ENCODE assay signal across 13 cellular contexts in the genomic region with DNA sequence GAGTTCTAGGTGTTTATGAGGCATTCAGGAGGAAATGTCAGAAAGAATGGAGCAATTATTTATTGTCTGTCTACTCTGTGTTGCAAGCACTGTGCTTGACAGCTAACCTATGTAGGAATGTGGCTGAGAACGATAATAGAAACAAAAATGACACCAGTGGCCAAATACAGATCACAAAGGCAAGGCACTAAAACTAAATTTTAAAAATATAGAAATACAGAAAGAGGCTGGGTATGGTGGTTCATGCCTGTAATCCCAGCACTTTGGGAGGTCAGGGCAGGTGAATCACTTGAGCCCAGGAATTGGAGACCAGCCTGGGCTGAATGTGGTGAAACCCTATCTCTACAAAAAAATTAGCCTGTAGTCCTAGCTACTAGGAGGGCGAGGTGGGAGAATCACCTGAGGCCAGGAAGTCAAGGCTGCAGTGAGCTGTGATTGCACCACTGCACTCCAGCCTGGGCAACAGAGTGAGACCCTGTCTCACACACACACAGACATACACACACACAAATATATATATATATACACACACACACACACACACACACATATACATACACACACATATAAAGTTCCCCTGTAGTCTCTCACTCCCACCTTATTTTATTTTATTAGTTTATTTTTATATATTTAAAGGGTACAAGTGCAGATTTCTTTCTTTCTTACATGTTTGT. TPM values are rescaled to one million over a fixed set of nuclear protein-coding genes. Genes with fewer than 3 reads are reported as not detected.
DNase-seq lines count a peak whose midpoint lies in the region; ATAC-seq and TF ChIP-seq lines count a peak whose summit lies in the region.
"Had no signal": no experiment of that assay in that cellular context is flagged by ENCODE, and none has a peak within 500 bp of the region (broad histone marks: within the 10 kb centered on the region; RNA-seq: fewer than 3 reads in every experiment).

No MANE protein-coding gene starts in this region.

- H3K27me3 ChIP-seq in SK-N-SH (ENCODE audit: insufficient read depth) (no peaks in the 10 kb centered on the region), mammary epithelial cell (ENCODE audit: insufficient read depth, low read length) (no peaks in the 10 kb centered on the region), upper lobe of left lung (no peaks in the 10 kb centered on the region)

- TF ChIP-seq CTCF in SK-N-SH (IDR thresholded peaks at IDR 0.05) = no peak
- TF ChIP-seq CTCF in mammary epithelial cell (conservative IDR thresholded peaks at IDR 0.05 in 1 of 2, IDR thresholded peaks at IDR 0.05 in 1 of 2; ENCODE audit: extremely low read depth in 1 of 2, insufficient read depth in 1 of 2, low read depth in 1 of 2, low read length in 2 of 2) = no peak
- TF ChIP-seq CTCF in upper lobe of left lung (IDR thresholded peaks at IDR 0.05) = no peak

- intact Hi-C loops in mammary epithelial cell (cut with micrococcal nuclease) = no loop called here

- dilution Hi-C loops in mammary epithelial cell (cut with HindIII; ENCODE audit: low sequenced_read_pairs) = no loop called here

- no peaks in the 10 kb centered on the region for H3K9me2 ChIP-seq in SK-N-SH

- no peaks in the 10 kb centered on the region for H3K9me3 ChIP-seq in SK-N-SH
- H3K9me3 ChIP-seq in mammary epithelial cell (replicated peaks; ENCODE audit: insufficient read depth, low read length) = no peaks in the 10 kb centered on the region
- H3K9me3 ChIP-seq in upper lobe of left lung = no peaks in the 10 kb centered on the region

- CTCF ChIA-PET in SK-N-SH (lab: Yijun Ruan, JAX) = no interaction called here
- CTCF ChIA-PET in mammary epithelial cell (lab: Charles Lee; ENCODE audit: low non-redundant PET) = no interaction called here

- H3K4me2 ChIP-seq in SK-N-SH = no peak overlapping the region
- peak overlapping the region; percentile 66 for H3K4me2 ChIP-seq in mammary epithelial cell (ENCODE audit: insufficient read depth, low read depth, low read length)

- H3K27ac ChIP-seq in SK-N-SH (ENCODE audit: low read depth in 2 of 2, low read length in 1 of 2) (no peak overlapping the region), mammary epithelial cell (ENCODE audit: insufficient read depth, low read depth, low read length) (peak overlapping the region; percentile 53), upper lobe of left lung (peak overlapping the region in 3 of 4 donors; percentile 12 to 31 (median 27))

- TF ChIP-seq RAD21 in SK-N-SH (IDR thresholded peaks at IDR 0.05; ENCODE audit: low read length) = no peak

- in situ Hi-C loops in mammary epithelial cell (cut with MboI; ENCODE audit: low sequenced_read_pairs in 2 of 2) = no loop called here

- TF ChIP-seq EP300 in SK-N-SH (IDR thresholded peaks at IDR 0.05; ENCODE audit: borderline replicate concordance in 1 of 2, low read depth in 1 of 2, low read length in 1 of 2) (no peak), upper lobe of left lung (IDR thresholded peaks at IDR 0.05) (no peak)

- H3K9ac ChIP-seq in SK-N-SH (no peak overlapping the region), mammary epithelial cell (ENCODE audit: insufficient read depth, low read length) (peak overlapping the region; percentile 10)

- H4K20me1 ChIP-seq in SK-N-SH (ENCODE audit: insufficient read depth) = peaks cover 17% of the 10 kb centered on the region
- no peaks in the 10 kb centered on the region for H4K20me1 ChIP-seq in mammary epithelial cell (ENCODE audit: insufficient read depth, low read length)

- ATAC-seq in SK-N-SH treated with all-trans-retinoic acid at 6 μM for 48 hours = no peak
- ATAC-seq in left lobe of liver = peak; percentile 35
- ATAC-seq in upper lobe of left lung (ENCODE audit: low FRiP score in 2 of 2) = no peak

- H3K79me2 ChIP-seq in SK-N-SH (ENCODE audit: insufficient read depth) = peaks cover 95% of the 10 kb centered on the region
- peaks cover 89% of the 10 kb centered on the region for H3K79me2 ChIP-seq in mammary epithelial cell (ENCODE audit: insufficient read depth, low read length)

- no TSS peak for BruUV-seq in mammary epithelial cell (replicated peaks; lab: Mats Ljungman, UMichigan)

- peaks cover 0 to 15% of the 10 kb centered on the region in 2 experiments; a peak in 2 of 4 replicates for H3K4me1 ChIP-seq in SK-N-SH (ENCODE audit: control insufficient read depth in 1 of 2, insufficient read depth in 2 of 2, low read depth in 1 of 2, low read length in 1 of 2)
- H3K4me1 ChIP-seq in mammary epithelial cell (ENCODE audit: insufficient read depth, low read length) = peaks cover 50% of the 10 kb centered on the region
- peaks cover 9 to 40% (median 23%) of the 10 kb centered on the region in 4 donors for H3K4me1 ChIP-seq in upper lobe of left lung

- no peak overlapping the region for H3K4me3 ChIP-seq in SK-N-SH (ENCODE audit: low read depth in 2 of 2, low read length in 1 of 2)
- peak overlapping the region in 1 of 3 experiments; percentile 16 for H3K4me3 ChIP-seq in mammary epithelial cell (replicated peaks in 1 of 3; ENCODE audit: insufficient read depth in 1 of 3, low read depth in 2 of 3, low read length in 3 of 3)
- H3K4me3 ChIP-seq in upper lobe of left lung = no peak overlapping the region

- POLR2A ChIA-PET in SK-N-SH (lab: Yijun Ruan, JAX) = no interaction called here

- no peaks in the 10 kb centered on the region for H3K36me3 ChIP-seq in SK-N-SH (replicated peaks in 1 of 2; ENCODE audit: control insufficient read depth in 1 of 2, insufficient read depth in 2 of 2, low read length in 1 of 2)
- H3K36me3 ChIP-seq in mammary epithelial cell (ENCODE audit: insufficient read depth, low read length) = no peaks in the 10 kb centered on the region
- H3K36me3 ChIP-seq in upper lobe of left lung = no peaks in the 10 kb centered on the region

- DNase-seq in SK-N-SH (no peak), mammary epithelial cell (peak; percentile 61), left lobe of liver (ENCODE audit: low spot score) (no peak), upper lobe of left lung (peak in 1 of 2 donors; percentile 36), NCI-H2227 treated with DMSO at 0.1 percent for 48 hours (lab: John Stamatoyannopoulos, UW) (no peak), islet precursor cell (no peak), NCI-H2107 (lab: John Stamatoyannopoulos, UW) (no peak)
- DNase-seq: 8988T, caudate nucleus, NCI-H146, NCI-H82, SIG-M5 had no signal

- H3F3A ChIP-seq in SK-N-SH (replicated peaks; ENCODE audit: insufficient read depth) = no peaks in the 10 kb centered on the region

- H2AFZ ChIP-seq in SK-N-SH (ENCODE audit: low read depth) = no peak overlapping the region
- H2AFZ ChIP-seq in mammary epithelial cell (ENCODE audit: low read depth, low read length) = no peak overlapping the region

- TF ChIP-seq POLR2A in upper lobe of left lung (IDR thresholded peaks at IDR 0.05) = no peak

- 56% methylated on average over 1 of the region's 2 CpGs for WGBS in SK-N-SH (ENCODE audit: low lambda C conversion rate)
- WGBS in mammary epithelial cell (ENCODE audit: low coverage, missing lambda C conversion rate) = 8% methylated on average over 2 of the region's 2 CpGs
- WGBS in upper lobe of left lung, 2 donors = 45 to 47% methylated on average over 2 of the region's 2 CpGs

TF ChIP-seq in SK-N-SH, 30 proteins besides CTCF, POLR2A, EP300 and RAD21:
- TF ChIP-seq RXRA (IDR thresholded peaks at IDR 0.05; ENCODE audit: borderline replicate concordance, low read depth) = no peak
- TF ChIP-seq, protein P1, sequence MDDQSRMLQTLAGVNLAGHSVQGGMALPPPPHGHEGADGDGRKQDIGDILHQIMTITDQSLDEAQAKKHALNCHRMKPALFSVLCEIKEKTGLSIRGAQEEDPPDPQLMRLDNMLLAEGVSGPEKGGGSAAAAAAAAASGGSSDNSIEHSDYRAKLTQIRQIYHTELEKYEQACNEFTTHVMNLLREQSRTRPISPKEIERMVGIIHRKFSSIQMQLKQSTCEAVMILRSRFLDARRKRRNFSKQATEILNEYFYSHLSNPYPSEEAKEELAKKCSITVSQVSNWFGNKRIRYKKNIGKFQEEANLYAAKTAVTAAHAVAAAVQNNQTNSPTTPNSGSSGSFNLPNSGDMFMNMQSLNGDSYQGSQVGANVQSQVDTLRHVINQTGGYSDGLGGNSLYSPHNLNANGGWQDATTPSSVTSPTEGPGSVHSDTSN (IDR thresholded peaks at IDR 0.05) = peak; percentile 43; the same call in 1 of the 2 replicates

TF ChIP-seq in SK-N-SH treated with all-trans-retinoic acid at 6 μM for 48 hours, 23 proteins besides CTCF, POLR2A, EP300 and RAD21 (continues in another document):
- TF ChIP-seq RARB (CRISPR knock-in tag; IDR thresholded peaks at IDR 0.05) = no peak
- no peak for TF ChIP-seq POU6F1 (CRISPR knock-in tag; IDR thresholded peaks at IDR 0.05; ENCODE audit: borderline replicate concordance, low read depth)
- no peak for TF ChIP-seq SNAI2 (CRISPR knock-in tag; IDR thresholded peaks at IDR 0.05)

RNA-seq across cellular contexts. Expression of gene PRKCI, which starts 6.0 kb away (rescaled TPM):
- polyA plus RNA-seq in SK-N-SH (2012; rRNA removed) (10.1 and 16.0 TPM in 2 replicates), mammary epithelial cell (27.4 TPM)
- polyA plus RNA-seq in SK-N-SH (2012; cell fraction: cytosol; rRNA removed) = 16.2 and 18.4 TPM in 2 replicates
- polyA plus RNA-seq in SK-N-SH (2012; cell fraction: nucleus; rRNA removed) = 10.2 and 18.1 TPM in 2 replicates
- total RNA-seq in mammary epithelial cell (100 to 1,000 TPM in 1 of 2 donors, 10 to 100 TPM in 1; 62.7 to 122 TPM), left lobe of liver (10.1 TPM), upper lobe of left lung (10 to 100 TPM; 24.7 to 94.7 (median 37.0) TPM)
- polyA minus RNA-seq in mammary epithelial cell = 39.6 TPM

RNA-seq across cellular contexts. Expression of gene PHC3, which starts 46.7 kb away (rescaled TPM):
- polyA plus RNA-seq in SK-N-SH (2012; rRNA removed) = 9.2 and 12.5 TPM in 2 replicates
- 7.1 and 7.8 TPM in 2 replicates for polyA plus RNA-seq in SK-N-SH (2012; cell fraction: cytosol; rRNA removed)
- polyA plus RNA-seq in SK-N-SH (2012; cell fraction: nucleus; rRNA removed) = 18.3 and 26.6 TPM in 2 replicates
- total RNA-seq in mammary epithelial cell = 10 to 100 TPM; 43.0 to 51.4 TPM
- polyA plus RNA-seq in mammary epithelial cell = 41.7 TPM
- polyA minus RNA-seq in mammary epithelial cell = 52.8 TPM
- total RNA-seq in left lobe of liver = 17.6 TPM
- 100 to 1,000 TPM in 2 of 6 donors, 10 to 100 TPM in 4; 50.7 to 182 (median 76.3) TPM for total RNA-seq in upper lobe of left lung

Comparison
In these comparisons a context has a peak if more than half of its experiments do, and no peak if none do; other contexts are left out.
1. H3K27ac ChIP-seq: peak in mammary epithelial cell (single experiment) and upper lobe of left lung (3 of 4); none in SK-N-SH (0 of 2).